15 cellular contexts compared by ENCODE assay signal in genomic region chr9:132898043-132898442, GRCh38. TPM values are rescaled to one million over a fixed set of nuclear protein-coding genes. Genes with fewer than 3 reads are reported as not detected.
DNase-seq lines count a peak whose midpoint lies in the region; ATAC-seq lines count a peak whose summit lies in the region.
"Had no signal": no experiment of that assay in that cellular context is flagged by ENCODE, and none has a peak within 500 bp of the region (broad histone marks: within the 10 kb centered on the region; RNA-seq: fewer than 3 reads in every experiment).

No MANE protein-coding gene starts in this region.

- H3K27ac Mint-ChIP-seq in stimulated activated effector memory CD8-positive, alpha-beta T cell treated with anti-CD3 and anti-CD28 coated beads, Interleukin-12 subunit alpha, Interleukin-12 subunit beta, amount 100 ng/mL, for 72 hours: peak overlapping the region; percentile 44
- H3K27ac Mint-ChIP-seq: HFFc6 had no signal

- H3K4me1 Mint-ChIP-seq in stimulated activated effector memory CD8-positive, alpha-beta T cell treated with anti-CD3 and anti-CD28 coated beads, Interleukin-12 subunit alpha, Interleukin-12 subunit beta, amount 100 ng/mL, for 72 hours: no peaks in the 10 kb centered on the region

- DNase-seq in G401 (ENCODE audit: low spot score) (peak; percentile 93), NCI-H2171 (lab: John Stamatoyannopoulos, UW) (peak; percentile 37)
- DNase-seq in stimulated activated effector memory CD8-positive, alpha-beta T cell treated with anti-CD3 and anti-CD28 coated beads, Interleukin-12 subunit alpha, Interleukin-12 subunit beta, amount 100 ng/mL, for 72 hours (ENCODE audit: low spot score in 2 of 2): no peak
- DNase-seq in central memory CD4-positive, alpha-beta T cell: no peak
- DNase-seq: BE2C; Caco-2; CD4-positive, alpha-beta memory T cell; DND-41; HCEC 1CT; HFFc6 had no signal

- no peaks in the 10 kb centered on the region for H3K9me3 Mint-ChIP-seq in stimulated activated effector memory CD8-positive, alpha-beta T cell treated with anti-CD3 and anti-CD28 coated beads, Interleukin-12 subunit alpha, Interleukin-12 subunit beta, amount 100 ng/mL, for 72 hours
- H3K9me3 Mint-ChIP-seq: CD4-positive, alpha-beta memory T cell; HFFc6 had no signal

- no peak for ATAC-seq in stimulated activated effector memory CD8-positive, alpha-beta T cell treated with anti-CD3 and anti-CD28 coated beads, Interleukin-12 subunit alpha, Interleukin-12 subunit beta, amount 100 ng/mL, for 72 hours
- ATAC-seq in GM18867 (IDR thresholded peaks at IDR 0.05; ENCODE audit: unreplicated experiment) (no peak), HG03432 (IDR thresholded peaks at IDR 0.05; ENCODE audit: unreplicated experiment) (no peak)

- peak overlapping the region; percentile 31 for H3K27ac ChIP-seq in cingulate gyrus (ENCODE audit: low read depth, low read length)
- H3K27ac ChIP-seq: C4-2B, HL-60 had no signal

- H3K36me3 Mint-ChIP-seq in stimulated activated effector memory CD8-positive, alpha-beta T cell treated with anti-CD3 and anti-CD28 coated beads, Interleukin-12 subunit alpha, Interleukin-12 subunit beta, amount 100 ng/mL, for 72 hours: peaks cover 65% of the 10 kb centered on the region

- in situ Hi-C loops in G401 (cut with HindIII; ENCODE audit: low sequenced_read_pairs): no loop called here

- no peak overlapping the region for H3K4me3 Mint-ChIP-seq in stimulated activated effector memory CD8-positive, alpha-beta T cell treated with anti-CD3 and anti-CD28 coated beads, Interleukin-12 subunit alpha, Interleukin-12 subunit beta, amount 100 ng/mL, for 72 hours
- H3K4me3 Mint-ChIP-seq: CD4-positive, alpha-beta memory T cell; HFFc6 had no signal

RNA-seq across cellular contexts. Expression of gene SPACA9, which starts 19.3 kb away (rescaled TPM):
- total RNA-seq in G401 (2014; rRNA removed; shearing (Covaris generic)): 5.5 and 6.0 TPM in 2 replicates

RNA-seq across cellular contexts. Expression of gene AK8, which starts 20.0 kb away (rescaled TPM):
- 0.37 and 3.6 TPM in 2 replicates for total RNA-seq in G401 (2014; rRNA removed; shearing (Covaris generic))

RNA-seq across cellular contexts. Expression of gene TSC1, which starts 46.4 kb away (rescaled TPM):
- 12.0 and 28.8 TPM in 2 replicates for total RNA-seq in G401 (2014; rRNA removed; shearing (Covaris generic))

Comparison
In these comparisons a context has a peak if more than half of its experiments do, and no peak if none do; other contexts are left out.
1. DNase-seq: peak in G401 (single experiment) and NCI-H2171 (single experiment); none in stimulated activated effector memory CD8-positive, alpha-beta T cell treated with anti-CD3 and anti-CD28 coated beads, Interleukin-12 subunit alpha, Interleukin-12 subunit beta, amount 100 ng/mL, for 72 hours (0 of 2) and central memory CD4-positive, alpha-beta T cell (single experiment).